Comparison of ENCODE assay signal across 13 cellular contexts in genomic region chr4:55386840-55387239, GRCh38.
"Had no signal": no experiment of that assay in that cellular context is flagged by ENCODE, and none has a peak within 500 bp of the region (broad histone marks: within the 10 kb centered on the region; RNA-seq: fewer than 3 reads in every experiment).

No MANE protein-coding gene starts in this region.

- H3K27me3 ChIP-seq: ascending aorta, gastroesophageal sphincter, heart right ventricle, thyroid gland, uterus had no signal

- DNase-seq: activated CD4-positive, alpha-beta T cell treated with anti-CD3 and anti-CD28 coated beads for 4 hours; activated CD8-positive, alpha-beta memory T cell treated with anti-CD3 and anti-CD28 coated beads, Interleukin-2, amount 50 U/mL, for 48 hours; activated gamma-delta T cell treated with Interleukin-2 at 50 U/mL for 16 hours; activated T-cell treated with anti-CD3 and anti-CD28 coated beads, Interleukin-2, amount 50 U/mL, for 72 hours; heart right ventricle; stimulated activated CD4-positive, alpha-beta T cell treated with anti-CD3 and anti-CD28 coated beads, Interleukin-1b, Interleukin-23, amount 100 ng/mL, for 48 hours; thyroid gland; uterus had no signal

- H3K9me3 ChIP-seq: ascending aorta, gastroesophageal sphincter, heart right ventricle, thyroid gland, uterus had no signal

- ATAC-seq: gastroesophageal sphincter, sciatic nerve had no signal

- H3K36me3 ChIP-seq: ascending aorta, gastroesophageal sphincter, heart right ventricle, thyroid gland, uterus had no signal

- H3K27ac ChIP-seq: ascending aorta, gastroesophageal sphincter, heart right ventricle, thyroid gland, uterus had no signal

- FAIRE-seq: bronchial epithelial cell had no signal

- H3K4me3 ChIP-seq: ascending aorta, gastroesophageal sphincter, heart right ventricle, lung, thyroid gland, uterus had no signal

- H3K4me1 ChIP-seq: ascending aorta, gastroesophageal sphincter, thyroid gland, uterus had no signal
